Comparison of ENCODE assay signal across 9 cellular contexts in genomic region chr7:24572014-24572413, GRCh38. TPM values are rescaled to one million over a fixed set of nuclear protein-coding genes. Genes with fewer than 3 reads are reported as not detected.
A peak's percentile ranks its signal among the peaks of the same experiment; 100 is the strongest.
DNase-seq lines count a peak whose midpoint lies in the region; ATAC-seq and TF ChIP-seq lines count a peak whose summit lies in the region.
"Had no signal": no experiment of that assay in that cellular context is flagged by ENCODE, and none has a peak within 500 bp of the region (broad histone marks: within the 10 kb centered on the region; RNA-seq: fewer than 3 reads in every experiment).

No MANE protein-coding gene starts in this region.

- H2AFZ ChIP-seq in HCT116 (ENCODE audit: low read depth, low read length, poor library complexity, severe bottlenecking), result no peak overlapping the region

- H3K9ac ChIP-seq in HCT116 (ENCODE audit: low read length), result no peak overlapping the region

- H3K79me2 ChIP-seq in HCT116 (ENCODE audit: insufficient read depth, low read length), result peaks cover 33% of the 10 kb centered on the region

- H3K27ac Mint-ChIP-seq in mesothelial cell of epicardium, result no peak overlapping the region

- ATAC-seq in HCT116 (no peak), GM18505 (IDR thresholded peaks at IDR 0.05; ENCODE audit: unreplicated experiment) (no peak), GM21717 (IDR thresholded peaks at IDR 0.05; ENCODE audit: unreplicated experiment) (no peak), GM18519 (IDR thresholded peaks at IDR 0.05; ENCODE audit: low FRiP score, unreplicated experiment) (no peak)

- H3K9me3 ChIP-seq in HCT116 (ENCODE audit: control insufficient read depth in 1 of 2, insufficient read depth in 1 of 2, low read depth in 1 of 2, low read length in 2 of 2), result no peaks in the 10 kb centered on the region
- H3K9me3 ChIP-seq: mucosa of descending colon had no signal

- TF ChIP-seq CTCF in AG04449 (IDR thresholded peaks at IDR 0.05; ENCODE audit: insufficient read depth, low read length, missing control alignments), result no peak
- TF ChIP-seq CTCF in HCT116 (IDR thresholded peaks at IDR 0.05 in 2 of 3, conservative IDR thresholded peaks at IDR 0.05 in 1 of 3; ENCODE audit: borderline replicate concordance in 1 of 3, insufficient read depth in 1 of 3, low read depth in 2 of 3, low read length in 2 of 3), result no peak
- no peak for TF ChIP-seq CTCF in mesothelial cell of epicardium (IDR thresholded peaks at IDR 0.05; ENCODE audit: unreplicated experiment)

- peaks cover 8 to 24% of the 10 kb centered on the region in 2 experiments; a peak in 3 of 4 replicates for H3K4me1 ChIP-seq in HCT116 (ENCODE audit: control insufficient read depth in 1 of 2, insufficient read depth in 2 of 2, low read length in 2 of 2)

- H3K9me2 ChIP-seq in HCT116 (ENCODE audit: insufficient read depth), result no peaks in the 10 kb centered on the region

- H3K27ac ChIP-seq in HCT116 (ENCODE audit: low read depth, low read length) (no peak overlapping the region), angular gyrus (ENCODE audit: low read depth, low read length) (peak overlapping the region; percentile 74)

- H4K20me1 ChIP-seq in HCT116 (ENCODE audit: insufficient read depth), result peaks cover 14% of the 10 kb centered on the region; the same call in 1 of the 2 replicates

- POLR2A ChIA-PET in AG04449 (lab: Yijun Ruan, JAX), result no interaction called here
- POLR2A ChIA-PET in HCT116 (lab: Charles Lee), result no interaction called here

- H3K4me1 Mint-ChIP-seq in mesothelial cell of epicardium, result peaks cover 23% of the 10 kb centered on the region

- H3K36me3 ChIP-seq in HCT116 (ENCODE audit: control insufficient read depth in 1 of 2, insufficient read depth in 2 of 2, low read length in 2 of 2), result no peaks in the 10 kb centered on the region

- CTCF ChIA-PET in AG04449 (lab: Yijun Ruan, JAX), result interaction anchor here (0.8 to 1.3 kb wide), 3 partner anchors 10 to 708 kb away, joined by 3 to 5 read pairs (median 3); no protein-coding TSS in a partner anchor
- CTCF ChIA-PET in HCT116 (lab: Charles Lee), result no interaction called here

- no TSS peak for BruUV-seq in HCT116 (replicated peaks; lab: Mats Ljungman, UMichigan)

- intact Hi-C loops in HCT116 (cut with micrococcal nuclease), result no loop called here
- intact Hi-C loops in head of caudate nucleus (cut with DNase I), result no loop called here

- H3K27me3 ChIP-seq in HCT116 (ENCODE audit: insufficient read depth, low read length), result peaks cover 20% of the 10 kb centered on the region

- peaks cover 44% of the 10 kb centered on the region for H3K27me3 Mint-ChIP-seq in mesothelial cell of epicardium (ENCODE audit: low read depth)

- TF ChIP-seq RAD21 in HCT116 (IDR thresholded peaks at IDR 0.05; ENCODE audit: low read depth), result no peak

- no peak for TF ChIP-seq POLR2A in HCT116 (IDR thresholded peaks at IDR 0.05; ENCODE audit: borderline replicate concordance, extremely low read depth, insufficient read depth, insufficient read length)
- no peak for TF ChIP-seq POLR2A in GM18505 (IDR thresholded peaks at IDR 0.05; ENCODE audit: borderline replicate concordance, extremely low read depth, insufficient read depth, insufficient read length)

- RAD21 ChIA-PET in HCT116 (lab: Charles Lee; ENCODE audit: low non-redundant PET in 1 of 2, low total read pairs in 2 of 2, uncharacterized antibody in 2 of 2, unreplicated experiment in 2 of 2), result no interaction called here

- no peak for DNase-seq in AG04449 (ENCODE audit: low read depth, low spot score)
- DNase-seq in HCT116 (ENCODE audit: low read depth, low spot score), result no peak
- DNase-seq in mesothelial cell of epicardium (ENCODE audit: low spot score in 2 of 2, unreplicated experiment in 2 of 2), result no peak
- DNase-seq in head of caudate nucleus, result no peak

- peak overlapping the region; percentile 94 for H3K4me2 ChIP-seq in HCT116 (ENCODE audit: low read length)

- peak overlapping the region; percentile 83 for H3K4me3 Mint-ChIP-seq in mesothelial cell of epicardium

- no peaks in the 10 kb centered on the region for H3K36me3 Mint-ChIP-seq in mesothelial cell of epicardium

- H3K4me3 ChIP-seq in AG04449 (ENCODE audit: low read depth, low read length) (0 out of 2 replicates have a peak overlapping the region, but pooled peaks have one; percentile 70), HCT116 (replicated peaks in 1 of 2; ENCODE audit: low read depth in 1 of 2, low read length in 2 of 2) (no peak overlapping the region)
- H3K4me3 ChIP-seq: mucosa of descending colon had no signal

- H3K9me3 Mint-ChIP-seq in mesothelial cell of epicardium, result no peaks in the 10 kb centered on the region

TF ChIP-seq in HCT116, 20 proteins besides CTCF, POLR2A, EP300 and RAD21:
- TF ChIP-seq JUND (IDR thresholded peaks at IDR 0.05) (no peak), EZH2phosphoT487 (IDR thresholded peaks at IDR 0.05; ENCODE audit: borderline replicate concordance) (no peak)

RNA-seq across cellular contexts. Expression of gene PALS2, which starts 1.2 kb away (rescaled TPM):
- total RNA-seq in HCT116 (2021; ENCODE audit: unreplicated experiment) (44.6 TPM), mesothelial cell of epicardium (23.8 to 31.7 TPM (median 24.8 TPM) in 3 replicates)
- 6.3 and 8.5 TPM in 2 replicates for polyA plus RNA-seq in HCT116 (2012)
